Comparison of ENCODE assay signal across 25 cellular contexts in genomic region chr11:63749624-63750023, GRCh38.
"Had no signal": no experiment of that assay in that cellular context is flagged by ENCODE, and none has a peak within 500 bp of the region (broad histone marks: within the 10 kb centered on the region; RNA-seq: fewer than 3 reads in every experiment).

No MANE protein-coding gene starts in this region.

- H3K27ac Mint-ChIP-seq: dendritic cell treated with granulocyte-macrophage colony-stimulating factor and Interleukin-4, amounts not matched to agents 40 ng/mL and 50 ng/mL, for 4 days; effector memory CD8-positive, alpha-beta T cell; endodermal cell; mesothelial cell of epicardium had no signal

- H3K9me3 ChIP-seq: colonic mucosa, esophagus squamous epithelium, gastrocnemius medialis, heart right ventricle, left lung, lower lobe of right lung, mucosa of descending colon had no signal

- H3K4me1 ChIP-seq: colonic mucosa, lower lobe of right lung had no signal

- H3K4me1 Mint-ChIP-seq: mesothelial cell of epicardium, naive B cell had no signal

- H3K9me3 Mint-ChIP-seq: dendritic cell treated with granulocyte-macrophage colony-stimulating factor and Interleukin-4, amounts not matched to agents 40 ng/mL and 50 ng/mL, for 4 days; effector memory CD8-positive, alpha-beta T cell; endodermal cell; mesothelial cell of epicardium; naive B cell had no signal

- H3K36me3 ChIP-seq: colonic mucosa had no signal

- H3K4me3 ChIP-seq: colonic mucosa, esophagus squamous epithelium, gastrocnemius medialis, heart right ventricle, left lung, lower lobe of right lung, mucosa of descending colon had no signal

- DNase-seq: colonic mucosa; cortex of kidney; effector CD8-positive, alpha-beta T cell; effector memory CD8-positive, alpha-beta T cell; endodermal cell; erythroblast; esophagus squamous epithelium; foreskin fibroblast; foreskin melanocyte; gastrocnemius medialis; glutamatergic neuron; head of caudate nucleus; heart right ventricle; hippocampal formation; left cardiac atrium; left lung; left ventricle myocardium superior; lower lobe of right lung; mesenchymal stem cell; mucosa of descending colon; naive B cell had no signal

- H3K27ac ChIP-seq: colonic mucosa, epithelial cell of prostate, esophagus squamous epithelium, gastrocnemius medialis, heart right ventricle, left lung, lower lobe of right lung had no signal

- H3K27me3 Mint-ChIP-seq: dendritic cell treated with granulocyte-macrophage colony-stimulating factor and Interleukin-4, amounts not matched to agents 40 ng/mL and 50 ng/mL, for 4 days; effector memory CD8-positive, alpha-beta T cell; naive B cell had no signal

- H3K4me3 Mint-ChIP-seq: dendritic cell treated with granulocyte-macrophage colony-stimulating factor and Interleukin-4, amounts not matched to agents 40 ng/mL and 50 ng/mL, for 4 days; effector memory CD8-positive, alpha-beta T cell; endodermal cell; mesothelial cell of epicardium had no signal

- ATAC-seq: effector memory CD8-positive, alpha-beta T cell; esophagus mucosa; gastrocnemius medialis; heart right ventricle; left cardiac atrium; left lung; left ventricle myocardium superior; lower lobe of right lung; mucosa of descending colon had no signal
